Comparison of ENCODE assay signal across 23 cellular contexts in genomic region chr14:21073921-21074320, GRCh38. TPM values are rescaled to one million over a fixed set of nuclear protein-coding genes. Genes with fewer than 3 reads are reported as not detected.
DNase-seq lines count a peak whose midpoint lies in the region; ATAC-seq and TF ChIP-seq lines count a peak whose summit lies in the region.
"Had no signal": no experiment of that assay in that cellular context is flagged by ENCODE, and none has a peak within 500 bp of the region (broad histone marks: within the 10 kb centered on the region; RNA-seq: fewer than 3 reads in every experiment).

No MANE protein-coding gene starts in this region.

- 97% methylated on average over 9 of the region's 9 CpGs for WGBS in mesenchymal stem cell
- WGBS in thyroid gland, 2 donors = 40 to 48% methylated on average over 1 to 7 of the region's 9 CpGs

- no peak overlapping the region for H2BK5ac ChIP-seq in mesenchymal stem cell (ENCODE audit: low read depth, low read length, poor library complexity, severe bottlenecking)

- H3K36me3 ChIP-seq in BLaER1 treated with 17β-estradiol and CSF1 and Interleukin-3, amounts not matched to agents 10 nM and 100 nM = peaks cover 18 to 61% (median 47%) of the 10 kb centered on the region in 11 experiments; a peak in 21 of 22 replicates
- H3K36me3 ChIP-seq in mesenchymal stem cell (ENCODE audit: control insufficient read depth in 1 of 2, insufficient read depth in 2 of 2, low read depth in 1 of 2, low read length in 2 of 2) (peaks cover 55 to 62% of the 10 kb centered on the region in 2 experiments), thyroid gland (peaks cover 22 to 27% of the 10 kb centered on the region in 2 donors)

- no peak overlapping the region for H3K4ac ChIP-seq in mesenchymal stem cell (ENCODE audit: low read depth in 1 of 2, low read length in 2 of 2)

- peak overlapping the region; percentile 88 to 99 (median 98); a peak in 21 of 22 replicates for H3K4me2 ChIP-seq in BLaER1 treated with 17β-estradiol and CSF1 and Interleukin-3, amounts not matched to agents 10 nM and 100 nM
- H3K4me2 ChIP-seq in mesenchymal stem cell (ENCODE audit: low read length, poor library complexity, severe bottlenecking) = no peak overlapping the region

- no peak overlapping the region for H2AFZ ChIP-seq in mesenchymal stem cell (ENCODE audit: low read depth, low read length)

- H4K8ac ChIP-seq in mesenchymal stem cell (ENCODE audit: low read length) = no peak overlapping the region

- H3K18ac ChIP-seq in mesenchymal stem cell (ENCODE audit: low read depth in 1 of 2, low read length in 2 of 2) = no peak overlapping the region

- H4K91ac ChIP-seq in mesenchymal stem cell (ENCODE audit: low read length) = peak overlapping the region; percentile 55

- H3K79me1 ChIP-seq in mesenchymal stem cell (replicated peaks; ENCODE audit: low read length, poor library complexity, severe bottlenecking) = peaks cover 51% of the 10 kb centered on the region

- TF ChIP-seq POLR2A in thyroid gland (IDR thresholded peaks at IDR 0.05) = peak in 1 of 2 donors; percentile 48

- no peak overlapping the region for H3K4me3 ChIP-seq in BLaER1 treated with 17β-estradiol and CSF1 and Interleukin-3, amounts not matched to agents 10 nM and 100 nM
- H3K4me3 ChIP-seq in mesenchymal stem cell (ENCODE audit: insufficient read depth in 1 of 2, low read depth in 1 of 2, low read length in 2 of 2) (no peak overlapping the region), thyroid gland (replicated peaks in 1 of 3) (no peak overlapping the region)
- H3K4me3 ChIP-seq: SJCRH30 had no signal

- H2BK15ac ChIP-seq in mesenchymal stem cell (ENCODE audit: low read depth, poor library complexity, severe bottlenecking) = no peak overlapping the region

- no peak overlapping the region for H2AK5ac ChIP-seq in mesenchymal stem cell (ENCODE audit: low read length, severe bottlenecking)

- H2BK12ac ChIP-seq in mesenchymal stem cell (ENCODE audit: low read length in 2 of 2) = no peak overlapping the region

- peak; percentile 21 for DNase-seq in GM20000 (ENCODE audit: low spot score)
- DNase-seq in mesenchymal stem cell = no peak
- DNase-seq in thyroid gland = peak; percentile 93 to 97
- no peak for DNase-seq in OCI-M2 (lab: John Stamatoyannopoulos, UW; ENCODE audit: unreplicated experiment)
- DNase-seq: BE2C; CD4-positive, alpha-beta T cell; COR-L47; DMS79; KG1; NCI-H1092; NCI-H1436 treated with DMSO at 0.1 percent for 48 hours; NCI-H1930; NCI-H345; NCI-H524; NCI-H774; NK-92 treated with Interleukin-12 subunit alpha and Interleukin-12 subunit beta, amount 100 ng/mL, for 24 hours; SJCRH30; T-helper 1 cell had no signal

- no peak for ATAC-seq in GM21576 (IDR thresholded peaks at IDR 0.05; ENCODE audit: unreplicated experiment)
- no peak for ATAC-seq in GM21423 (IDR thresholded peaks at IDR 0.05; ENCODE audit: unreplicated experiment)

- peaks cover 7 to 14% (median 10%) of the 10 kb centered on the region in 11 experiments; a peak in 21 of 22 replicates for H3K27me3 ChIP-seq in BLaER1 treated with 17β-estradiol and CSF1 and Interleukin-3, amounts not matched to agents 10 nM and 100 nM
- H3K27me3 ChIP-seq in mesenchymal stem cell (ENCODE audit: control insufficient read depth in 1 of 2, insufficient read depth in 1 of 2, low read length in 2 of 2) (no peaks in the 10 kb centered on the region), thyroid gland (no peaks in the 10 kb centered on the region)
- H3K27me3 ChIP-seq: SJCRH30 had no signal

- H2BK120ac ChIP-seq in mesenchymal stem cell (ENCODE audit: low read depth, low read length) = no peak overlapping the region

- H3K4me1 ChIP-seq in BLaER1 treated with 17β-estradiol and CSF1 and Interleukin-3, amounts not matched to agents 10 nM and 100 nM = peaks cover 39 to 65% (median 54%) of the 10 kb centered on the region in 10 experiments
- H3K4me1 ChIP-seq in mesenchymal stem cell (ENCODE audit: control insufficient read depth, insufficient read depth, low read depth, low read length) (peaks cover 24% of the 10 kb centered on the region), thyroid gland (peaks cover 44 to 56% of the 10 kb centered on the region in 2 donors)

- H3K9ac ChIP-seq in BLaER1 treated with 17β-estradiol and CSF1 and Interleukin-3, amounts not matched to agents 10 nM and 100 nM = peak overlapping the region in 1 of 11 experiments; percentile 11; a peak in 1 of 22 replicates
- peak overlapping the region; percentile 12 for H3K9ac ChIP-seq in mesenchymal stem cell (ENCODE audit: low read length)

- H4K20me1 ChIP-seq in BLaER1 treated with 17β-estradiol and CSF1 and Interleukin-3, amounts not matched to agents 10 nM and 100 nM = peaks cover 0 to 23% (median 0%) of the 10 kb centered on the region in 11 experiments; a peak in 8 of 22 replicates

- no peaks in the 10 kb centered on the region for H3K9me3 ChIP-seq in BLaER1 treated with 17β-estradiol and CSF1 and Interleukin-3, amounts not matched to agents 10 nM and 100 nM (replicated peaks in 1 of 11)
- H3K9me3 ChIP-seq in mesenchymal stem cell (ENCODE audit: control insufficient read depth, low read length) (no peaks in the 10 kb centered on the region), thyroid gland (no peaks in the 10 kb centered on the region)
- H3K9me3 ChIP-seq: BE2C, SJCRH30 had no signal

- intact Hi-C loops in thyroid gland (cut with DNase I) = no loop called here

- H3K14ac ChIP-seq in mesenchymal stem cell (ENCODE audit: low read length in 2 of 2) = no peak overlapping the region

- H3K27ac ChIP-seq in BLaER1 treated with 17β-estradiol and CSF1 and Interleukin-3, amounts not matched to agents 10 nM and 100 nM = peak overlapping the region in 7 of 11 experiments; percentile 6 to 97 (median 92); a peak in 10 of 22 replicates
- no peak overlapping the region for H3K27ac ChIP-seq in mesenchymal stem cell (ENCODE audit: low read length, poor library complexity, severe bottlenecking)
- H3K27ac ChIP-seq in thyroid gland = peak overlapping the region; percentile 60 to 90 (median 72)
- H3K27ac ChIP-seq: SJCRH30 had no signal

- H3K23ac ChIP-seq in mesenchymal stem cell (ENCODE audit: low read length in 2 of 2) = no peak overlapping the region

- TF ChIP-seq CTCF in GM20000 (IDR thresholded peaks at IDR 0.05; ENCODE audit: extremely low read depth, missing control alignments) (no peak), thyroid gland (IDR thresholded peaks at IDR 0.05) (peak in 1 of 6 experiments; percentile 22)

RNA-seq across cellular contexts. Expression of gene ARHGEF40, which starts 3.8 kb away (rescaled TPM):
- 30.1 TPM for polyA plus RNA-seq in mesenchymal stem cell (2013, experiment 1 of 2)
- polyA plus RNA-seq in mesenchymal stem cell (2013, experiment 2 of 2) = 27.5 TPM
- 10 to 100 TPM; 28.1 to 44.8 (median 43.4) TPM for total RNA-seq in thyroid gland

RNA-seq across cellular contexts. Expression of gene RNASE8, which starts 16.3 kb away (rescaled TPM):
- polyA plus RNA-seq in mesenchymal stem cell (2013, experiment 1 of 2) = not detected
- polyA plus RNA-seq in mesenchymal stem cell (2013, experiment 2 of 2) = not detected
- total RNA-seq in thyroid gland = not detected
- total RNA-seq: A673; CD4-positive, alpha-beta T cell; H7; SJCRH30 had no signal

RNA-seq across cellular contexts. Expression of gene ZNF219, which starts 24.5 kb away (rescaled TPM):
- polyA plus RNA-seq in mesenchymal stem cell (2013, experiment 1 of 2) = 13.0 TPM
- 11.8 TPM for polyA plus RNA-seq in mesenchymal stem cell (2013, experiment 2 of 2)
- total RNA-seq in thyroid gland = 10 to 100 TPM; 53.6 to 82.7 (median 67.3) TPM

RNA-seq across cellular contexts. Expression of gene TMEM253, which starts 26.9 kb away (rescaled TPM):
- polyA plus RNA-seq in mesenchymal stem cell (2013, experiment 1 of 2) = 0.46 TPM
- 0.40 TPM for polyA plus RNA-seq in mesenchymal stem cell (2013, experiment 2 of 2)
- 1 to 10 TPM in 2 of 4 donors, under 1 TPM in 1, not detected in 1; 0.81 to 3.1 (median 2.8) TPM for total RNA-seq in thyroid gland
- total RNA-seq: CD4-positive, alpha-beta T cell; SJCRH30 had no signal

RNA-seq across cellular contexts. Expression of gene RNASE7, which starts 31.8 kb away (rescaled TPM):
- polyA plus RNA-seq in mesenchymal stem cell (2013, experiment 1 of 2) = not detected
- polyA plus RNA-seq in mesenchymal stem cell (2013, experiment 2 of 2) = not detected
- total RNA-seq in thyroid gland = not detected
- total RNA-seq: A673; CD4-positive, alpha-beta T cell; H7; SJCRH30 had no signal

Comparison
In these comparisons a context has a peak if more than half of its experiments do, and no peak if none do; other contexts are left out.
1. DNase-seq: peak in GM20000 (single experiment) and thyroid gland (2 of 2); none in mesenchymal stem cell (single experiment) and OCI-M2 (single experiment).